8 cellular contexts compared by ENCODE assay signal in genomic region chr5:140647042-140647341, GRCh38. TPM values are rescaled to one million over a fixed set of nuclear protein-coding genes. Genes with fewer than 3 reads are reported as not detected.
DNase-seq lines count a peak whose midpoint lies in the region; ATAC-seq and TF ChIP-seq lines count a peak whose summit lies in the region.

No MANE protein-coding gene starts in this region.

- intact Hi-C loops in activated T-helper 1 cell treated with anti-CD3 and anti-CD28 coated beads, Interleukin-12 subunit alpha, Interleukin-12 subunit beta, Interleukin-2, Interleukin-4 antibody, amounts not matched to agents 30 ng/mL and 10 ng/mL and 1 ng/mL, durations not matched to agents 14 hours and 24 hours and 36 hours (cut with micrococcal nuclease), result loop anchor here (1.0 to 10.0 kb wide), 11 partner anchors 8 to 1352 kb away; partner anchors contain the start of genes ANKHD1, APBB3, CYSTM1 and EIF4EBP3

- no peaks in the 10 kb centered on the region for H3K27me3 ChIP-seq in iPS-18a (ENCODE audit: control insufficient read depth, insufficient read depth, low read length)
- no peaks in the 10 kb centered on the region for H3K27me3 ChIP-seq in suprapubic skin

- no peak for DNase-seq in T-helper 2 cell treated with Interferon-gamma antibody and Interleukin-4, amounts not matched to agents 5 μg/mL and 100 μg/mL, for 36 hours (ENCODE audit: low spot score)
- no peak for DNase-seq in T-helper 2 cell
- no peak for DNase-seq in activated T-helper 1 cell treated with anti-CD3 and anti-CD28 coated beads, Interleukin-12 subunit alpha, Interleukin-12 subunit beta, Interleukin-2, Interleukin-4 antibody, amounts not matched to agents 30 ng/mL and 10 ng/mL and 1 ng/mL, durations not matched to agents 14 hours and 24 hours and 36 hours (ENCODE audit: low spot score)
- no peak for DNase-seq in suprapubic skin (ENCODE audit: low spot score in 2 of 2)
- no peak for DNase-seq in NCI-H2227 (lab: John Stamatoyannopoulos, UW; ENCODE audit: unreplicated experiment)

- no peaks in the 10 kb centered on the region for H3K9me3 ChIP-seq in iPS-18a (ENCODE audit: control insufficient read depth, low read depth, low read length)
- H3K9me3 ChIP-seq in suprapubic skin, result no peaks in the 10 kb centered on the region

- H3K4me3 Mint-ChIP-seq in T-helper 2 cell treated with Interferon-gamma antibody and Interleukin-4, amounts not matched to agents 5 μg/mL and 100 μg/mL, for 36 hours, result peak overlapping the region; percentile 98
- peak overlapping the region; percentile 99 for H3K4me3 Mint-ChIP-seq in activated T-helper 1 cell treated with anti-CD3 and anti-CD28 coated beads, Interleukin-12 subunit alpha, Interleukin-12 subunit beta, Interleukin-2, Interleukin-4 antibody, amounts not matched to agents 30 ng/mL and 10 ng/mL and 1 ng/mL, durations not matched to agents 14 hours and 24 hours and 36 hours

- peak overlapping the region; percentile 99 for H3K27ac Mint-ChIP-seq in T-helper 2 cell treated with Interferon-gamma antibody and Interleukin-4, amounts not matched to agents 5 μg/mL and 100 μg/mL, for 36 hours
- peak overlapping the region; percentile 67 for H3K27ac Mint-ChIP-seq in activated T-helper 1 cell treated with anti-CD3 and anti-CD28 coated beads, Interleukin-12 subunit alpha, Interleukin-12 subunit beta, Interleukin-2, Interleukin-4 antibody, amounts not matched to agents 30 ng/mL and 10 ng/mL and 1 ng/mL, durations not matched to agents 14 hours and 24 hours and 36 hours

- H3K9ac ChIP-seq in iPS-18a (ENCODE audit: low read length), result peak overlapping the region; percentile 81

- TF ChIP-seq POLR2A in suprapubic skin (IDR thresholded peaks at IDR 0.05), result no peak

- H3K27ac ChIP-seq in iPS-18a (ENCODE audit: low read length) (no peak overlapping the region), suprapubic skin (peak overlapping the region; percentile 83)

- no peaks in the 10 kb centered on the region for H3K9me3 Mint-ChIP-seq in T-helper 2 cell treated with Interferon-gamma antibody and Interleukin-4, amounts not matched to agents 5 μg/mL and 100 μg/mL, for 36 hours
- no peaks in the 10 kb centered on the region for H3K9me3 Mint-ChIP-seq in activated T-helper 1 cell treated with anti-CD3 and anti-CD28 coated beads, Interleukin-12 subunit alpha, Interleukin-12 subunit beta, Interleukin-2, Interleukin-4 antibody, amounts not matched to agents 30 ng/mL and 10 ng/mL and 1 ng/mL, durations not matched to agents 14 hours and 24 hours and 36 hours

- no peak for ATAC-seq in HG02571 (IDR thresholded peaks at IDR 0.05; ENCODE audit: unreplicated experiment)
- no peak for ATAC-seq in GM18907 (IDR thresholded peaks at IDR 0.05; ENCODE audit: unreplicated experiment)

- peaks cover 53% of the 10 kb centered on the region for H3K36me3 Mint-ChIP-seq in T-helper 2 cell treated with Interferon-gamma antibody and Interleukin-4, amounts not matched to agents 5 μg/mL and 100 μg/mL, for 36 hours (ENCODE audit: low read depth)
- peaks cover 40% of the 10 kb centered on the region for H3K36me3 Mint-ChIP-seq in activated T-helper 1 cell treated with anti-CD3 and anti-CD28 coated beads, Interleukin-12 subunit alpha, Interleukin-12 subunit beta, Interleukin-2, Interleukin-4 antibody, amounts not matched to agents 30 ng/mL and 10 ng/mL and 1 ng/mL, durations not matched to agents 14 hours and 24 hours and 36 hours (ENCODE audit: low read depth)

- WGBS in suprapubic skin, result 2% methylated on average over 17 of the region's 19 CpGs

- TF ChIP-seq CTCF in suprapubic skin (IDR thresholded peaks at IDR 0.05), result no peak

- peaks cover 27% of the 10 kb centered on the region for H3K4me1 Mint-ChIP-seq in T-helper 2 cell treated with Interferon-gamma antibody and Interleukin-4, amounts not matched to agents 5 μg/mL and 100 μg/mL, for 36 hours (ENCODE audit: low read depth)
- H3K4me1 Mint-ChIP-seq in activated T-helper 1 cell treated with anti-CD3 and anti-CD28 coated beads, Interleukin-12 subunit alpha, Interleukin-12 subunit beta, Interleukin-2, Interleukin-4 antibody, amounts not matched to agents 30 ng/mL and 10 ng/mL and 1 ng/mL, durations not matched to agents 14 hours and 24 hours and 36 hours (ENCODE audit: low read depth), result peaks cover 38% of the 10 kb centered on the region

- no peaks in the 10 kb centered on the region for H3K27me3 Mint-ChIP-seq in T-helper 2 cell treated with Interferon-gamma antibody and Interleukin-4, amounts not matched to agents 5 μg/mL and 100 μg/mL, for 36 hours (ENCODE audit: low read depth)
- no peaks in the 10 kb centered on the region for H3K27me3 Mint-ChIP-seq in activated T-helper 1 cell treated with anti-CD3 and anti-CD28 coated beads, Interleukin-12 subunit alpha, Interleukin-12 subunit beta, Interleukin-2, Interleukin-4 antibody, amounts not matched to agents 30 ng/mL and 10 ng/mL and 1 ng/mL, durations not matched to agents 14 hours and 24 hours and 36 hours (ENCODE audit: insufficient read depth)

- peak overlapping the region; percentile 94 for H3K4me3 ChIP-seq in iPS-18a (ENCODE audit: low read length)
- peak overlapping the region; percentile 69 for H3K4me3 ChIP-seq in suprapubic skin

- H3K4me1 ChIP-seq in iPS-18a (ENCODE audit: control insufficient read depth, low read depth, low read length) (no peaks in the 10 kb centered on the region), suprapubic skin (peaks cover 27% of the 10 kb centered on the region)

- no peak for TF ChIP-seq EP300 in suprapubic skin (IDR thresholded peaks at IDR 0.05)

- H3K36me3 ChIP-seq in iPS-18a (ENCODE audit: control insufficient read depth, low read depth, low read length) (peaks cover 53% of the 10 kb centered on the region), suprapubic skin (peaks cover 61% of the 10 kb centered on the region)

RNA-seq across cellular contexts. Expression of gene NDUFA2, which starts 0.4 kb away (rescaled TPM):
- total RNA-seq in activated T-helper 1 cell treated with anti-CD3 and anti-CD28 coated beads, Interleukin-12 subunit alpha, Interleukin-12 subunit beta, Interleukin-2, Interleukin-4 antibody, amounts not matched to agents 30 ng/mL and 10 ng/mL and 1 ng/mL, durations not matched to agents 14 hours and 24 hours and 36 hours, result 63.4 and 63.8 TPM in 2 replicates
- 10 to 100 TPM; 47.2 to 62.8 (median 57.4) TPM for total RNA-seq in suprapubic skin

RNA-seq across cellular contexts. Expression of gene IK, which starts 0.6 kb away (rescaled TPM):
- total RNA-seq in activated T-helper 1 cell treated with anti-CD3 and anti-CD28 coated beads, Interleukin-12 subunit alpha, Interleukin-12 subunit beta, Interleukin-2, Interleukin-4 antibody, amounts not matched to agents 30 ng/mL and 10 ng/mL and 1 ng/mL, durations not matched to agents 14 hours and 24 hours and 36 hours, result 115 and 118 TPM in 2 replicates
- 100 to 1,000 TPM in 2 of 4 donors, 10 to 100 TPM in 2; 73.2 to 149 (median 92.0) TPM for total RNA-seq in suprapubic skin

RNA-seq across cellular contexts. Expression of gene TMCO6, which starts 7.7 kb away (rescaled TPM):
- 43.2 and 43.6 TPM in 2 replicates for total RNA-seq in activated T-helper 1 cell treated with anti-CD3 and anti-CD28 coated beads, Interleukin-12 subunit alpha, Interleukin-12 subunit beta, Interleukin-2, Interleukin-4 antibody, amounts not matched to agents 30 ng/mL and 10 ng/mL and 1 ng/mL, durations not matched to agents 14 hours and 24 hours and 36 hours
- total RNA-seq in suprapubic skin, result 10 to 100 TPM; 22.3 to 61.6 (median 38.8) TPM

RNA-seq across cellular contexts. Expression of gene CD14, which starts 14.0 kb away (rescaled TPM):
- 0.29 and 0.62 TPM in 2 replicates for total RNA-seq in activated T-helper 1 cell treated with anti-CD3 and anti-CD28 coated beads, Interleukin-12 subunit alpha, Interleukin-12 subunit beta, Interleukin-2, Interleukin-4 antibody, amounts not matched to agents 30 ng/mL and 10 ng/mL and 1 ng/mL, durations not matched to agents 14 hours and 24 hours and 36 hours
- total RNA-seq in suprapubic skin, result 10 to 100 TPM in 2 of 4 donors, 1 to 10 TPM in 2; 6.7 to 12.6 (median 9.9) TPM

RNA-seq across cellular contexts. Expression of gene WDR55, which starts 17.7 kb away (rescaled TPM):
- total RNA-seq in activated T-helper 1 cell treated with anti-CD3 and anti-CD28 coated beads, Interleukin-12 subunit alpha, Interleukin-12 subunit beta, Interleukin-2, Interleukin-4 antibody, amounts not matched to agents 30 ng/mL and 10 ng/mL and 1 ng/mL, durations not matched to agents 14 hours and 24 hours and 36 hours, result 42.7 and 43.2 TPM in 2 replicates
- 10 to 100 TPM; 15.7 to 41.5 (median 22.8) TPM for total RNA-seq in suprapubic skin
